Comparison of ENCODE assay signal across 1 cellular context in genomic region chr2:120224256-120224655, GRCh38.
TF ChIP-seq lines count a peak whose summit lies in the region.

No MANE protein-coding gene starts in this region.

TF ChIP-seq in GM12878, 131 proteins besides CTCF, POLR2A, EP300 and RAD21:
- TF ChIP-seq PAX8 (IDR thresholded peaks at IDR 0.05) (no peak), CBX3 (IDR thresholded peaks at IDR 0.05; ENCODE audit: borderline replicate concordance, low read depth) (no peak), POLR2AphosphoS5 (IDR thresholded peaks at IDR 0.05; ENCODE audit: low read length) (no peak), CBFB (IDR thresholded peaks at IDR 0.05; ENCODE audit: low read depth) (no peak), GATAD2B (conservative IDR thresholded peaks at IDR 0.05; ENCODE audit: low read depth) (no peak), SMAD1 (IDR thresholded peaks at IDR 0.05; ENCODE audit: low read depth, partially characterized antibody) (no peak), SKIL (IDR thresholded peaks at IDR 0.05; ENCODE audit: low read depth, poor library complexity, severe bottlenecking) (no peak), MYC (IDR thresholded peaks at IDR 0.05; ENCODE audit: insufficient read depth, insufficient read length, insufficient replicate concordance, low read length, severe bottlenecking) (no peak), ZBTB11 (CRISPR knock-in tag; IDR thresholded peaks at IDR 0.05) (no peak), DPF2 (IDR thresholded peaks at IDR 0.05) (no peak), ZNF274 (IDR thresholded peaks at IDR 0.05; ENCODE audit: insufficient read depth, insufficient read length) (no peak), MEF2A (IDR thresholded peaks at IDR 0.05; ENCODE audit: insufficient read depth, low read depth, low read length) (no peak), RAD51 (IDR thresholded peaks at IDR 0.05) (no peak), CHD2 (IDR thresholded peaks at IDR 0.05; ENCODE audit: borderline replicate concordance, low read depth, low read length) (no peak), EED (IDR thresholded peaks at IDR 0.05; ENCODE audit: low read depth) (no peak), ATF2 (IDR thresholded peaks at IDR 0.05; ENCODE audit: low read length) (no peak), CHD4 (IDR thresholded peaks at IDR 0.05) (no peak)
- TF ChIP-seq, protein P1, sequence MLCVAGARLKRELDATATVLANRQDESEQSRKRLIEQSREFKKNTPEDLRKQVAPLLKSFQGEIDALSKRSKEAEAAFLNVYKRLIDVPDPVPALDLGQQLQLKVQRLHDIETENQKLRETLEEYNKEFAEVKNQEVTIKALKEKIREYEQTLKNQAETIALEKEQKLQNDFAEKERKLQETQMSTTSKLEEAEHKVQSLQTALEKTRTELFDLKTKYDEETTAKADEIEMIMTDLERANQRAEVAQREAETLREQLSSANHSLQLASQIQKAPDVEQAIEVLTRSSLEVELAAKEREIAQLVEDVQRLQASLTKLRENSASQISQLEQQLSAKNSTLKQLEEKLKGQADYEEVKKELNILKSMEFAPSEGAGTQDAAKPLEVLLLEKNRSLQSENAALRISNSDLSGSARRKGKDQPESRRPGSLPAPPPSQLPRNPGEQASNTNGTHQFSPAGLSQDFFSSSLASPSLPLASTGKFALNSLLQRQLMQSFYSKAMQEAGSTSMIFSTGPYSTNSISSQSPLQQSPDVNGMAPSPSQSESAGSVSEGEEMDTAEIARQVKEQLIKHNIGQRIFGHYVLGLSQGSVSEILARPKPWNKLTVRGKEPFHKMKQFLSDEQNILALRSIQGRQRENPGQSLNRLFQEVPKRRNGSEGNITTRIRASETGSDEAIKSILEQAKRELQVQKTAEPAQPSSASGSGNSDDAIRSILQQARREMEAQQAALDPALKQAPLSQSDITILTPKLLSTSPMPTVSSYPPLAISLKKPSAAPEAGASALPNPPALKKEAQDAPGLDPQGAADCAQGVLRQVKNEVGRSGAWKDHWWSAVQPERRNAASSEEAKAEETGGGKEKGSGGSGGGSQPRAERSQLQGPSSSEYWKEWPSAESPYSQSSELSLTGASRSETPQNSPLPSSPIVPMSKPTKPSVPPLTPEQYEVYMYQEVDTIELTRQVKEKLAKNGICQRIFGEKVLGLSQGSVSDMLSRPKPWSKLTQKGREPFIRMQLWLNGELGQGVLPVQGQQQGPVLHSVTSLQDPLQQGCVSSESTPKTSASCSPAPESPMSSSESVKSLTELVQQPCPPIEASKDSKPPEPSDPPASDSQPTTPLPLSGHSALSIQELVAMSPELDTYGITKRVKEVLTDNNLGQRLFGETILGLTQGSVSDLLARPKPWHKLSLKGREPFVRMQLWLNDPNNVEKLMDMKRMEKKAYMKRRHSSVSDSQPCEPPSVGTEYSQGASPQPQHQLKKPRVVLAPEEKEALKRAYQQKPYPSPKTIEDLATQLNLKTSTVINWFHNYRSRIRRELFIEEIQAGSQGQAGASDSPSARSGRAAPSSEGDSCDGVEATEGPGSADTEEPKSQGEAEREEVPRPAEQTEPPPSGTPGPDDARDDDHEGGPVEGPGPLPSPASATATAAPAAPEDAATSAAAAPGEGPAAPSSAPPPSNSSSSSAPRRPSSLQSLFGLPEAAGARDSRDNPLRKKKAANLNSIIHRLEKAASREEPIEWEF (IDR thresholded peaks at IDR 0.05; ENCODE audit: insufficient replicate concordance, low read depth, low read length) = no peak
- TF ChIP-seq, protein P2, sequence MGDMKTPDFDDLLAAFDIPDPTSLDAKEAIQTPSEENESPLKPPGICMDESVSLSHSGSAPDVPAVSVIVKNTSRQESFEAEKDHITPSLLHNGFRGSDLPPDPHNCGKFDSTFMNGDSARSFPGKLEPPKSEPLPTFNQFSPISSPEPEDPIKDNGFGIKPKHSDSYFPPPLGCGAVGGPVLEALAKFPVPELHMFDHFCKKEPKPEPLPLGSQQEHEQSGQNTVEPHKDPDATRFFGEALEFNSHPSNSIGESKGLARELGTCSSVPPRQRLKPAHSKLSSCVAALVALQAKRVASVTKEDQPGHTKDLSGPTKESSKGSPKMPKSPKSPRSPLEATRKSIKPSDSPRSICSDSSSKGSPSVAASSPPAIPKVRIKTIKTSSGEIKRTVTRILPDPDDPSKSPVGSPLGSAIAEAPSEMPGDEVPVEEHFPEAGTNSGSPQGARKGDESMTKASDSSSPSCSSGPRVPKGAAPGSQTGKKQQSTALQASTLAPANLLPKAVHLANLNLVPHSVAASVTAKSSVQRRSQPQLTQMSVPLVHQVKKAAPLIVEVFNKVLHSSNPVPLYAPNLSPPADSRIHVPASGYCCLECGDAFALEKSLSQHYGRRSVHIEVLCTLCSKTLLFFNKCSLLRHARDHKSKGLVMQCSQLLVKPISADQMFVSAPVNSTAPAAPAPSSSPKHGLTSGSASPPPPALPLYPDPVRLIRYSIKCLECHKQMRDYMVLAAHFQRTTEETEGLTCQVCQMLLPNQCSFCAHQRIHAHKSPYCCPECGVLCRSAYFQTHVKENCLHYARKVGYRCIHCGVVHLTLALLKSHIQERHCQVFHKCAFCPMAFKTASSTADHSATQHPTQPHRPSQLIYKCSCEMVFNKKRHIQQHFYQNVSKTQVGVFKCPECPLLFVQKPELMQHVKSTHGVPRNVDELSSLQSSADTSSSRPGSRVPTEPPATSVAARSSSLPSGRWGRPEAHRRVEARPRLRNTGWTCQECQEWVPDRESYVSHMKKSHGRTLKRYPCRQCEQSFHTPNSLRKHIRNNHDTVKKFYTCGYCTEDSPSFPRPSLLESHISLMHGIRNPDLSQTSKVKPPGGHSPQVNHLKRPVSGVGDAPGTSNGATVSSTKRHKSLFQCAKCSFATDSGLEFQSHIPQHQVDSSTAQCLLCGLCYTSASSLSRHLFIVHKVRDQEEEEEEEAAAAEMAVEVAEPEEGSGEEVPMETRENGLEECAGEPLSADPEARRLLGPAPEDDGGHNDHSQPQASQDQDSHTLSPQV (IDR thresholded peaks at IDR 0.05) = no peak
